Comparison of ENCODE assay signal across 8 cellular contexts in the genomic region with DNA sequence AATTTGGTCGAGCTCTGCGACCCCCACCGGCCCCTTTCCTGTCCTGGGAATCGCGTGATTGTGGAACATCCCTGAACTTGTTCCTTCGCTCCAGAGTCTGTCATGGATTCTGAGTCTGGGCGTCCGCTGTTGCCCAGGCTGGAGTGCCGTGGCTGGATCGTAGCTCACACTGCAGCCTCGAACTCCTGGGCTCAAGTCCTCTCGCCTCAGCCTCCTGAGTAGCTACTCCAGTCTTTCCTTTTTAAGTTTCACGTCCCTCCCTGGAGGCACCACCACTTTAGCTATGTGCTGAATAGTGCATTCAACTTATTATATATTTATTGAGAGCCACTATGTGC. TPM values are rescaled to one million over a fixed set of nuclear protein-coding genes. Genes with fewer than 3 reads are reported as not detected.
A peak's percentile ranks its signal among the peaks of the same experiment; 100 is the strongest.
DNase-seq lines count a peak whose midpoint lies in the region; ATAC-seq and TF ChIP-seq lines count a peak whose summit lies in the region.

No MANE protein-coding gene starts in this region.

- H3K4me3 Mint-ChIP-seq in activated CD8-positive, alpha-beta T cell treated with anti-CD3 and anti-CD28 coated beads for 36 hours, result peak overlapping the region; percentile 78

- intact Hi-C loops in activated CD8-positive, alpha-beta T cell treated with anti-CD3 and anti-CD28 coated beads for 36 hours (cut with micrococcal nuclease), result no loop called here
- intact Hi-C loops in left ventricle myocardium superior (cut with micrococcal nuclease), result no loop called here

- no peaks in the 10 kb centered on the region for H3K36me3 ChIP-seq in skeletal muscle satellite cell (ENCODE audit: insufficient read depth, low read length)

- DNase-seq in AG10803 (ENCODE audit: low read depth) (no peak), left ventricle myocardium superior (no peak), SKM-1 (lab: John Stamatoyannopoulos, UW; ENCODE audit: unreplicated experiment) (no peak)
- DNase-seq in activated CD8-positive, alpha-beta T cell treated with anti-CD3 and anti-CD28 coated beads for 36 hours, result no peak

- no peaks in the 10 kb centered on the region for H3K4me1 ChIP-seq in skeletal muscle satellite cell (ENCODE audit: control insufficient read depth, insufficient read depth, low read length)

- peak overlapping the region; percentile 90 for H3K4me2 ChIP-seq in skeletal muscle satellite cell (ENCODE audit: low read length)

- H3K36me3 Mint-ChIP-seq in activated CD8-positive, alpha-beta T cell treated with anti-CD3 and anti-CD28 coated beads for 36 hours (ENCODE audit: low read depth), result no peaks in the 10 kb centered on the region

- H3K9ac ChIP-seq in skeletal muscle satellite cell (ENCODE audit: low read depth, low read length), result peak overlapping the region; percentile 57

- CTCF ChIA-PET in activated CD8-positive, alpha-beta T cell treated with anti-CD3 and anti-CD28 coated beads for 36 hours (lab: Charles Lee), result interaction anchor here (1.0 to 3.1 kb wide), 5 partner anchors 21 to 141 kb away, joined by 3 to 12 read pairs (median 4); a partner anchor contains a TSS

- H3K27me3 ChIP-seq in skeletal muscle satellite cell (ENCODE audit: control insufficient read depth, insufficient read depth, low read length), result no peaks in the 10 kb centered on the region

- H3K27me3 Mint-ChIP-seq in activated CD8-positive, alpha-beta T cell treated with anti-CD3 and anti-CD28 coated beads for 36 hours, result no peaks in the 10 kb centered on the region

- H3K4me1 Mint-ChIP-seq in activated CD8-positive, alpha-beta T cell treated with anti-CD3 and anti-CD28 coated beads for 36 hours (ENCODE audit: low read depth), result peaks cover 2% of the 10 kb centered on the region

- H3K9me3 ChIP-seq in skeletal muscle satellite cell (replicated peaks; ENCODE audit: low read length), result peaks cover 2% of the 10 kb centered on the region

- no peaks in the 10 kb centered on the region for H3K9me3 Mint-ChIP-seq in activated CD8-positive, alpha-beta T cell treated with anti-CD3 and anti-CD28 coated beads for 36 hours

- ATAC-seq in HG02870 (IDR thresholded peaks at IDR 0.05; ENCODE audit: unreplicated experiment) (peak; percentile 9), left ventricle myocardium superior (peak; percentile 39), HG02571 (IDR thresholded peaks at IDR 0.05; ENCODE audit: unreplicated experiment) (no peak), HG03442 (IDR thresholded peaks at IDR 0.05; ENCODE audit: unreplicated experiment) (no peak)
- ATAC-seq in activated CD8-positive, alpha-beta T cell treated with anti-CD3 and anti-CD28 coated beads for 36 hours, result peak; percentile 9

- no peak for TF ChIP-seq CTCF in AG10803 (conservative IDR thresholded peaks at IDR 0.05; ENCODE audit: low read length)
- no peak for TF ChIP-seq CTCF in activated CD8-positive, alpha-beta T cell treated with anti-CD3 and anti-CD28 coated beads for 36 hours (IDR thresholded peaks at IDR 0.05)

- H3K4me3 ChIP-seq in AG10803 (ENCODE audit: low read length), result peak overlapping the region; percentile 61
- H3K4me3 ChIP-seq in skeletal muscle satellite cell (ENCODE audit: low read length), result peak overlapping the region; percentile 77

- H3K27ac Mint-ChIP-seq in activated CD8-positive, alpha-beta T cell treated with anti-CD3 and anti-CD28 coated beads for 36 hours, result peak overlapping the region; percentile 72

- POLR2A ChIA-PET in activated CD8-positive, alpha-beta T cell treated with anti-CD3 and anti-CD28 coated beads for 36 hours (lab: Charles Lee), result interaction anchor here (0.6 to 1.1 kb wide), 4 partner anchors 18 to 274 kb away, joined by 3 to 5 read pairs (median 4); a partner anchor contains a TSS

RNA-seq across cellular contexts. Expression of a gene that starts 0.7 kb away (rescaled TPM):
- total RNA-seq in activated CD8-positive, alpha-beta T cell treated with anti-CD3 and anti-CD28 coated beads for 36 hours, result not detected
- total RNA-seq in left ventricle myocardium superior, result not detected
- under 0.01 TPM in 1 of 2 replicates, not detected in the other for total RNA-seq in skeletal muscle satellite cell (2012; rRNA removed)

RNA-seq across cellular contexts. Expression of a gene that starts 21.3 kb away (rescaled TPM):
- total RNA-seq in activated CD8-positive, alpha-beta T cell treated with anti-CD3 and anti-CD28 coated beads for 36 hours, result 1 to 10 TPM; 1.8 to 2.2 TPM
- 0.84 TPM for total RNA-seq in left ventricle myocardium superior
- 0.25 and 0.44 TPM in 2 replicates for total RNA-seq in skeletal muscle satellite cell (2012; rRNA removed)

RNA-seq across cellular contexts. Expression of a gene that starts 31.8 kb away (rescaled TPM):
- total RNA-seq in activated CD8-positive, alpha-beta T cell treated with anti-CD3 and anti-CD28 coated beads for 36 hours, result 1 to 10 TPM; 4.8 to 5.9 TPM
- total RNA-seq in left ventricle myocardium superior, result 12.0 TPM
- 7.9 and 10.9 TPM in 2 replicates for total RNA-seq in skeletal muscle satellite cell (2012; rRNA removed)

RNA-seq across cellular contexts. Expression of a gene that starts 44.0 kb away (rescaled TPM):
- total RNA-seq in activated CD8-positive, alpha-beta T cell treated with anti-CD3 and anti-CD28 coated beads for 36 hours, result 1 to 10 TPM; 4.9 to 6.3 TPM
- total RNA-seq in left ventricle myocardium superior, result 217 TPM
- total RNA-seq in skeletal muscle satellite cell (2012; rRNA removed), result 26.0 and 29.7 TPM in 2 replicates

RNA-seq across cellular contexts. Expression of a gene that starts 54.3 kb away (rescaled TPM):
- total RNA-seq in activated CD8-positive, alpha-beta T cell treated with anti-CD3 and anti-CD28 coated beads for 36 hours, result not detected
- 0.10 TPM for total RNA-seq in left ventricle myocardium superior
- not detected in 2 replicates for total RNA-seq in skeletal muscle satellite cell (2012; rRNA removed)

Comparison
In these comparisons a context has a peak if more than half of its experiments do, and no peak if none do; other contexts are left out.
1. ATAC-seq: peak in HG02870 (single experiment), activated CD8-positive, alpha-beta T cell treated with anti-CD3 and anti-CD28 coated beads for 36 hours (single experiment) and left ventricle myocardium superior (single experiment); none in HG02571 (single experiment) and HG03442 (single experiment).